In the genomic region with DNA sequence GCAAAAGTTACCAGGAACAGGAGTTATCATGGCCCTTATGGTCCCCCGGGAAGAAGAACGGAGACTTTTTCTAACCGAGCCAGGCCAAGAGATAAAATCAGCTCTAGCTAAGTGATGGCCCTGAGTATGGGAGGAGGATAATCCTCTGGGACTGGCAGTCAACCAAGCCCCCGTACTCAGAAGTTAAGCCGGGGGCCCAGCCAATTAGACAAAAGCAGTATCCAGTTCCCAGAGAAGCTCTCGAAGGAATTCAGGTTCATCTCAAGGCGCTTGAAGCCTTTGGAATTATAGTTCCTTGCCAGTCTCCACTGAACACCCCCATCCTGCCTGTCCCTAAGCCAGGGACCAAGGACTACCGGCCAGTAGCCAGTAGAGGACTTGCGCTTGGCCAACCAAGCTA, we compare ENCODE assay signal across 35 cellular contexts.
"Had no signal": no experiment of that assay in that cellular context is flagged by ENCODE, and none has a peak within 500 bp of the region (broad histone marks: within the 10 kb centered on the region; RNA-seq: fewer than 3 reads in every experiment).

No MANE protein-coding gene starts in this region.

- H3K27me3 ChIP-seq: MG63, Peyer's patch had no signal

- DNase-seq: activated CD4-positive, alpha-beta memory T cell treated with anti-CD3 and anti-CD28 coated beads, Interleukin-2, amount 10 ng/mL, durations not matched to agents 7 days and 5 days; activated CD4-positive, alpha-beta T cell treated with anti-CD3 and anti-CD28 coated beads for 1 hour; activated CD4-positive, alpha-beta T cell treated with anti-CD3 and anti-CD28 coated beads for 48 hours; activated CD4-positive, CD25-positive, alpha-beta regulatory T cell; activated CD8-positive, alpha-beta memory T cell treated with anti-CD3 and anti-CD28 coated beads for 24 hours; activated CD8-positive, alpha-beta memory T cell treated with anti-CD3 and anti-CD28 coated beads, Interleukin-2, amount 10 ng/mL, durations not matched to agents 7 days and 5 days; activated CD8-positive, alpha-beta memory T cell treated with anti-CD3 and anti-CD28 coated beads, Interleukin-2, amount 50 U/mL, for 48 hours; activated effector memory CD4-positive, alpha-beta T cell treated with Interleukin-2 at 50 U/mL for 16 hours; activated naive CD4-positive, alpha-beta T cell treated with anti-CD3 and anti-CD28 coated beads, Interleukin-2, amount 10 ng/mL, durations not matched to agents 7 days and 5 days; activated naive CD8-positive, alpha-beta T cell treated with anti-CD3 and anti-CD28 coated beads, Interleukin-2, amount 50 U/mL, for 24 hours; activated T-cell treated with anti-CD3 and anti-CD28 coated beads, Interleukin-2, amount 50 U/mL, for 48 hours; anterior cingulate cortex; central memory CD4-positive, alpha-beta T cell; Kasumi-1; KG1; MG63; NCI-H1048; NCI-H1105 treated with DMSO at 0.1 percent for 48 hours; NCI-H1436; NCI-H1694; NCI-H1930; NCI-H2081 treated with DMSO at 0.1 percent for 48 hours; NCI-H345; NCI-H526 treated with DMSO at 0.1 percent for 48 hours; NCI-H774; PC-3; Peyer's patch; SIG-M5; SW 1271; T-helper 1 cell; T-helper 2 cell; T-helper 9 cell had no signal

- H3K9me3 ChIP-seq: MG63, Peyer's patch had no signal

- H3K4me3 ChIP-seq: MG63, Peyer's patch had no signal

- H3K36me3 ChIP-seq: MG63, Peyer's patch had no signal

- H3K4me1 ChIP-seq: Peyer's patch had no signal

- H3K27ac ChIP-seq: Peyer's patch, RWPE1, VCaP had no signal

- ATAC-seq: activated CD8-positive, alpha-beta memory T cell treated with anti-CD3 and anti-CD28 coated beads, Interleukin-2, amount 10 ng/mL, durations not matched to agents 7 days and 5 days; activated naive CD8-positive, alpha-beta T cell treated with anti-CD3 and anti-CD28 coated beads, Interleukin-2, amount 50 U/mL, for 24 hours; PC-3; Right ventricle myocardium inferior had no signal
